1 cellular context compared by ENCODE assay signal in genomic region chr16:57810197-57811024, GRCh38.
TF ChIP-seq lines count a peak whose summit lies in the region.

No MANE protein-coding gene starts in this region.

TF ChIP-seq in HepG2, 621 proteins besides CTCF, POLR2A, EP300 and RAD21 (continued from another document and continues in another):
- TF ChIP-seq, protein P1, sequence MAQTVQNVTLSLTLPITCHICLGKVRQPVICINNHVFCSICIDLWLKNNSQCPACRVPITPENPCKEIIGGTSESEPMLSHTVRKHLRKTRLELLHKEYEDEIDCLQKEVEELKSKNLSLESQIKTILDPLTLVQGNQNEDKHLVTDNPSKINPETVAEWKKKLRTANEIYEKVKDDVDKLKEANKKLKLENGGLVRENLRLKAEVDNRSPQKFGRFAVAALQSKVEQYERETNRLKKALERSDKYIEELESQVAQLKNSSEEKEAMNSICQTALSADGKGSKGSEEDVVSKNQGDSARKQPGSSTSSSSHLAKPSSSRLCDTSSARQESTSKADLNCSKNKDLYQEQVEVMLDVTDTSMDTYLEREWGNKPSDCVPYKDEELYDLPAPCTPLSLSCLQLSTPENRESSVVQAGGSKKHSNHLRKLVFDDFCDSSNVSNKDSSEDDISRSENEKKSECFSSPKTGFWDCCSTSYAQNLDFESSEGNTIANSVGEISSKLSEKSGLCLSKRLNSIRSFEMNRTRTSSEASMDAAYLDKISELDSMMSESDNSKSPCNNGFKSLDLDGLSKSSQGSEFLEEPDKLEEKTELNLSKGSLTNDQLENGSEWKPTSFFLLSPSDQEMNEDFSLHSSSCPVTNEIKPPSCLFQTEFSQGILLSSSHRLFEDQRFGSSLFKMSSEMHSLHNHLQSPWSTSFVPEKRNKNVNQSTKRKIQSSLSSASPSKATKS (CRISPR knock-in tag; IDR thresholded peaks at IDR 0.05) = no peak
- no peak for TF ChIP-seq SOX13 (IDR thresholded peaks at IDR 0.05)
- peak in 1 of 2 experiments; percentile 61; a peak in 1 of 4 replicates for TF ChIP-seq SOX13 (CRISPR knock-in tag; conservative IDR thresholded peaks at IDR 0.05 in 1 of 2, IDR thresholded peaks at IDR 0.05 in 1 of 2)
- 0 out of 2 replicates have a peak, but pooled peaks have one; percentile 71 for TF ChIP-seq TSC22D2 (CRISPR knock-in tag; IDR thresholded peaks at IDR 0.05; ENCODE audit: borderline replicate concordance)
- no peak; the same call in 1 of the 2 replicates for TF ChIP-seq LRRFIP1 (CRISPR knock-in tag; conservative IDR thresholded peaks at IDR 0.05)
- peak; percentile 80 for TF ChIP-seq GABPB1 (CRISPR knock-in tag; IDR thresholded peaks at IDR 0.05)
- no peak for TF ChIP-seq KDM4B (CRISPR knock-in tag; IDR thresholded peaks at IDR 0.05)
- no peak for TF ChIP-seq CREB1 (IDR thresholded peaks at IDR 0.05)
- peak; percentile 43; the same call in 1 of the 2 replicates for TF ChIP-seq CREB1 (CRISPR knock-in tag; IDR thresholded peaks at IDR 0.05)
- no peak for TF ChIP-seq ZNF275 (CRISPR knock-in tag; IDR thresholded peaks at IDR 0.05; ENCODE audit: borderline replicate concordance)
- no peak for TF ChIP-seq SATB2 (CRISPR knock-in tag; IDR thresholded peaks at IDR 0.05)
- peak; percentile 98 for TF ChIP-seq FOSL2 (CRISPR knock-in tag; IDR thresholded peaks at IDR 0.05)
- no peak for TF ChIP-seq ZNF484 (CRISPR knock-in tag; IDR thresholded peaks at IDR 0.05; ENCODE audit: borderline replicate concordance, low read depth)
- peak; percentile 48 for TF ChIP-seq ISL2 (CRISPR knock-in tag; IDR thresholded peaks at IDR 0.05)
- TF ChIP-seq BRCA1 (CRISPR knock-in tag; IDR thresholded peaks at IDR 0.05) = no peak
- no peak for TF ChIP-seq YEATS2 (CRISPR knock-in tag; IDR thresholded peaks at IDR 0.05; ENCODE audit: borderline replicate concordance)
- TF ChIP-seq ZNF251 (CRISPR knock-in tag; IDR thresholded peaks at IDR 0.05) = no peak
- TF ChIP-seq BCLAF1 (IDR thresholded peaks at IDR 0.05) = no peak
- TF ChIP-seq RBM39 (IDR thresholded peaks at IDR 0.05; ENCODE audit: low read depth, low read length, poor library complexity, severe bottlenecking) = no peak
- TF ChIP-seq, protein P2, sequence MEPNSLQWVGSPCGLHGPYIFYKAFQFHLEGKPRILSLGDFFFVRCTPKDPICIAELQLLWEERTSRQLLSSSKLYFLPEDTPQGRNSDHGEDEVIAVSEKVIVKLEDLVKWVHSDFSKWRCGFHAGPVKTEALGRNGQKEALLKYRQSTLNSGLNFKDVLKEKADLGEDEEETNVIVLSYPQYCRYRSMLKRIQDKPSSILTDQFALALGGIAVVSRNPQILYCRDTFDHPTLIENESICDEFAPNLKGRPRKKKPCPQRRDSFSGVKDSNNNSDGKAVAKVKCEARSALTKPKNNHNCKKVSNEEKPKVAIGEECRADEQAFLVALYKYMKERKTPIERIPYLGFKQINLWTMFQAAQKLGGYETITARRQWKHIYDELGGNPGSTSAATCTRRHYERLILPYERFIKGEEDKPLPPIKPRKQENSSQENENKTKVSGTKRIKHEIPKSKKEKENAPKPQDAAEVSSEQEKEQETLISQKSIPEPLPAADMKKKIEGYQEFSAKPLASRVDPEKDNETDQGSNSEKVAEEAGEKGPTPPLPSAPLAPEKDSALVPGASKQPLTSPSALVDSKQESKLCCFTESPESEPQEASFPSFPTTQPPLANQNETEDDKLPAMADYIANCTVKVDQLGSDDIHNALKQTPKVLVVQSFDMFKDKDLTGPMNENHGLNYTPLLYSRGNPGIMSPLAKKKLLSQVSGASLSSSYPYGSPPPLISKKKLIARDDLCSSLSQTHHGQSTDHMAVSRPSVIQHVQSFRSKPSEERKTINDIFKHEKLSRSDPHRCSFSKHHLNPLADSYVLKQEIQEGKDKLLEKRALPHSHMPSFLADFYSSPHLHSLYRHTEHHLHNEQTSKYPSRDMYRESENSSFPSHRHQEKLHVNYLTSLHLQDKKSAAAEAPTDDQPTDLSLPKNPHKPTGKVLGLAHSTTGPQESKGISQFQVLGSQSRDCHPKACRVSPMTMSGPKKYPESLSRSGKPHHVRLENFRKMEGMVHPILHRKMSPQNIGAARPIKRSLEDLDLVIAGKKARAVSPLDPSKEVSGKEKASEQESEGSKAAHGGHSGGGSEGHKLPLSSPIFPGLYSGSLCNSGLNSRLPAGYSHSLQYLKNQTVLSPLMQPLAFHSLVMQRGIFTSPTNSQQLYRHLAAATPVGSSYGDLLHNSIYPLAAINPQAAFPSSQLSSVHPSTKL (CRISPR knock-in tag; IDR thresholded peaks at IDR 0.05) = peak; percentile 83
- TF ChIP-seq, protein P3, sequence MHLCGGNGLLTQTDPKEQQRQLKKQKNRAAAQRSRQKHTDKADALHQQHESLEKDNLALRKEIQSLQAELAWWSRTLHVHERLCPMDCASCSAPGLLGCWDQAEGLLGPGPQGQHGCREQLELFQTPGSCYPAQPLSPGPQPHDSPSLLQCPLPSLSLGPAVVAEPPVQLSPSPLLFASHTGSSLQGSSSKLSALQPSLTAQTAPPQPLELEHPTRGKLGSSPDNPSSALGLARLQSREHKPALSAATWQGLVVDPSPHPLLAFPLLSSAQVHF (CRISPR knock-in tag; IDR thresholded peaks at IDR 0.05) = no peak
- TF ChIP-seq HOXD1 (CRISPR knock-in tag; IDR thresholded peaks at IDR 0.05) = no peak
- TF ChIP-seq, protein P4, sequence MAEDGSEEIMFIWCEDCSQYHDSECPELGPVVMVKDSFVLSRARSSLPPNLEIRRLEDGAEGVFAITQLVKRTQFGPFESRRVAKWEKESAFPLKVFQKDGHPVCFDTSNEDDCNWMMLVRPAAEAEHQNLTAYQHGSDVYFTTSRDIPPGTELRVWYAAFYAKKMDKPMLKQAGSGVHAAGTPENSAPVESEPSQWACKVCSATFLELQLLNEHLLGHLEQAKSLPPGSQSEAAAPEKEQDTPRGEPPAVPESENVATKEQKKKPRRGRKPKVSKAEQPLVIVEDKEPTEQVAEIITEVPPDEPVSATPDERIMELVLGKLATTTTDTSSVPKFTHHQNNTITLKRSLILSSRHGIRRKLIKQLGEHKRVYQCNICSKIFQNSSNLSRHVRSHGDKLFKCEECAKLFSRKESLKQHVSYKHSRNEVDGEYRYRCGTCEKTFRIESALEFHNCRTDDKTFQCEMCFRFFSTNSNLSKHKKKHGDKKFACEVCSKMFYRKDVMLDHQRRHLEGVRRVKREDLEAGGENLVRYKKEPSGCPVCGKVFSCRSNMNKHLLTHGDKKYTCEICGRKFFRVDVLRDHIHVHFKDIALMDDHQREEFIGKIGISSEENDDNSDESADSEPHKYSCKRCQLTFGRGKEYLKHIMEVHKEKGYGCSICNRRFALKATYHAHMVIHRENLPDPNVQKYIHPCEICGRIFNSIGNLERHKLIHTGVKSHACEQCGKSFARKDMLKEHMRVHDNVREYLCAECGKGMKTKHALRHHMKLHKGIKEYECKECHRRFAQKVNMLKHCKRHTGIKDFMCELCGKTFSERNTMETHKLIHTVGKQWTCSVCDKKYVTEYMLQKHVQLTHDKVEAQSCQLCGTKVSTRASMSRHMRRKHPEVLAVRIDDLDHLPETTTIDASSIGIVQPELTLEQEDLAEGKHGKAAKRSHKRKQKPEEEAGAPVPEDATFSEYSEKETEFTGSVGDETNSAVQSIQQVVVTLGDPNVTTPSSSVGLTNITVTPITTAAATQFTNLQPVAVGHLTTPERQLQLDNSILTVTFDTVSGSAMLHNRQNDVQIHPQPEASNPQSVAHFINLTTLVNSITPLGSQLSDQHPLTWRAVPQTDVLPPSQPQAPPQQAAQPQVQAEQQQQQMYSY (CRISPR knock-in tag; IDR thresholded peaks at IDR 0.05) = no peak
- no peak for TF ChIP-seq PLRG1 (conservative IDR thresholded peaks at IDR 0.05)
- TF ChIP-seq, protein P5, sequence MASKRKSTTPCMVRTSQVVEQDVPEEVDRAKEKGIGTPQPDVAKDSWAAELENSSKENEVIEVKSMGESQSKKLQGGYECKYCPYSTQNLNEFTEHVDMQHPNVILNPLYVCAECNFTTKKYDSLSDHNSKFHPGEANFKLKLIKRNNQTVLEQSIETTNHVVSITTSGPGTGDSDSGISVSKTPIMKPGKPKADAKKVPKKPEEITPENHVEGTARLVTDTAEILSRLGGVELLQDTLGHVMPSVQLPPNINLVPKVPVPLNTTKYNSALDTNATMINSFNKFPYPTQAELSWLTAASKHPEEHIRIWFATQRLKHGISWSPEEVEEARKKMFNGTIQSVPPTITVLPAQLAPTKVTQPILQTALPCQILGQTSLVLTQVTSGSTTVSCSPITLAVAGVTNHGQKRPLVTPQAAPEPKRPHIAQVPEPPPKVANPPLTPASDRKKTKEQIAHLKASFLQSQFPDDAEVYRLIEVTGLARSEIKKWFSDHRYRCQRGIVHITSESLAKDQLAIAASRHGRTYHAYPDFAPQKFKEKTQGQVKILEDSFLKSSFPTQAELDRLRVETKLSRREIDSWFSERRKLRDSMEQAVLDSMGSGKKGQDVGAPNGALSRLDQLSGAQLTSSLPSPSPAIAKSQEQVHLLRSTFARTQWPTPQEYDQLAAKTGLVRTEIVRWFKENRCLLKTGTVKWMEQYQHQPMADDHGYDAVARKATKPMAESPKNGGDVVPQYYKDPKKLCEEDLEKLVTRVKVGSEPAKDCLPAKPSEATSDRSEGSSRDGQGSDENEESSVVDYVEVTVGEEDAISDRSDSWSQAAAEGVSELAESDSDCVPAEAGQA (IDR thresholded peaks at IDR 0.05; ENCODE audit: low read depth) = 0 out of 2 replicates have a peak, but pooled peaks have one; percentile 16
- TF ChIP-seq, protein P5 (CRISPR knock-in tag; IDR thresholded peaks at IDR 0.05; ENCODE audit: borderline replicate concordance) = no peak
- TF ChIP-seq, protein P6, sequence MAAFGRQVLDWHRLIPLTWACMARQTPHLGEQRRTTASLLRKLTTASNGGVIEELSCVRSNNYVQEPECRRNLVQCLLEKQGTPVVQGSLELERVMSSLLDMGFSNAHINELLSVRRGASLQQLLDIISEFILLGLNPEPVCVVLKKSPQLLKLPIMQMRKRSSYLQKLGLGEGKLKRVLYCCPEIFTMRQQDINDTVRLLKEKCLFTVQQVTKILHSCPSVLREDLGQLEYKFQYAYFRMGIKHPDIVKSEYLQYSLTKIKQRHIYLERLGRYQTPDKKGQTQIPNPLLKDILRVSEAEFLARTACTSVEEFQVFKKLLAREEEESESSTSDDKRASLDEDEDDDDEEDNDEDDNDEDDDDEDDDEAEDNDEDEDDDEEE (CRISPR knock-in tag; IDR thresholded peaks at IDR 0.05) = no peak
- TF ChIP-seq ZNF17 (CRISPR knock-in tag; IDR thresholded peaks at IDR 0.05) = no peak
